18 cellular contexts compared by ENCODE assay signal in genomic region chr11:33135216-33135615, GRCh38. TPM values are rescaled to one million over a fixed set of nuclear protein-coding genes. Genes with fewer than 3 reads are reported as not detected.
DNase-seq lines count a peak whose midpoint lies in the region; ATAC-seq and TF ChIP-seq lines count a peak whose summit lies in the region.
"Had no signal": no experiment of that assay in that cellular context is flagged by ENCODE, and none has a peak within 500 bp of the region (broad histone marks: within the 10 kb centered on the region; RNA-seq: fewer than 3 reads in every experiment).

No MANE protein-coding gene starts in this region.

- no peaks in the 10 kb centered on the region for H3K27me3 Mint-ChIP-seq in activated T-helper 17 cell treated with anti-CD3 and anti-CD28 coated beads, Interleukin-2, amount 50 U/mL, for 72 hours
- H3K27me3 Mint-ChIP-seq: naive thymus-derived CD8-positive, alpha-beta T cell had no signal

- H3K9me3 ChIP-seq in skeletal muscle satellite cell (replicated peaks; ENCODE audit: low read length): no peaks in the 10 kb centered on the region
- H3K9me3 ChIP-seq: testis had no signal

- no peak for ATAC-seq in activated T-helper 17 cell treated with anti-CD3 and anti-CD28 coated beads, Interleukin-2, amount 50 U/mL, for 72 hours (replicated peaks)
- ATAC-seq in HG02885 (IDR thresholded peaks at IDR 0.05; ENCODE audit: poor library complexity, unreplicated experiment): no peak
- no peak for ATAC-seq in HG03520 (IDR thresholded peaks at IDR 0.05; ENCODE audit: unreplicated experiment)
- no peak for ATAC-seq in HG03378 (IDR thresholded peaks at IDR 0.05; ENCODE audit: unreplicated experiment)
- ATAC-seq: activated CD8-positive, alpha-beta T cell treated with anti-CD3 and anti-CD28 coated beads, Interleukin-2, amount 10 ng/mL, durations not matched to agents 7 days and 5 days; foreskin keratinocyte; naive thymus-derived CD8-positive, alpha-beta T cell; Panc1 had no signal

- H3K4me1 Mint-ChIP-seq in activated T-helper 17 cell treated with anti-CD3 and anti-CD28 coated beads, Interleukin-2, amount 50 U/mL, for 72 hours: no peaks in the 10 kb centered on the region

- no peak overlapping the region for H3K4me3 Mint-ChIP-seq in activated T-helper 17 cell treated with anti-CD3 and anti-CD28 coated beads, Interleukin-2, amount 50 U/mL, for 72 hours
- H3K4me3 Mint-ChIP-seq: activated CD8-positive, alpha-beta T cell treated with anti-CD3 and anti-CD28 coated beads, Interleukin-2, amount 10 ng/mL, durations not matched to agents 7 days and 5 days; naive thymus-derived CD8-positive, alpha-beta T cell had no signal

- H3K36me3 ChIP-seq in skeletal muscle satellite cell (ENCODE audit: insufficient read depth, low read length): peaks cover 36% of the 10 kb centered on the region

- TF ChIP-seq CTCF in fibroblast of villous mesenchyme (IDR thresholded peaks at IDR 0.05; ENCODE audit: insufficient read depth, low read depth, low read length): no peak

- peak overlapping the region; percentile 26 for H3K4me2 ChIP-seq in skeletal muscle satellite cell (ENCODE audit: low read length)

- DNase-seq in GM04504 (ENCODE audit: low read depth) (peak; percentile 64), fibroblast of villous mesenchyme (ENCODE audit: low read depth) (peak; percentile 88)
- DNase-seq: activated CD8-positive, alpha-beta T cell treated with anti-CD3 and anti-CD28 coated beads, Interleukin-2, amount 10 ng/mL, durations not matched to agents 7 days and 5 days; foreskin keratinocyte; H7; kidney glomerular epithelial cell; naive thymus-derived CD8-positive, alpha-beta T cell; NCI-H1105 treated with DMSO at 0.1 percent for 48 hours; NCI-H524; T-helper 9 cell; testis had no signal

- H3K27ac Mint-ChIP-seq in activated T-helper 17 cell treated with anti-CD3 and anti-CD28 coated beads, Interleukin-2, amount 50 U/mL, for 72 hours: peak overlapping the region; percentile 15
- H3K27ac Mint-ChIP-seq: activated CD8-positive, alpha-beta T cell treated with anti-CD3 and anti-CD28 coated beads, Interleukin-2, amount 10 ng/mL, durations not matched to agents 7 days and 5 days had no signal

- no peaks in the 10 kb centered on the region for H3K9me3 Mint-ChIP-seq in activated T-helper 17 cell treated with anti-CD3 and anti-CD28 coated beads, Interleukin-2, amount 50 U/mL, for 72 hours
- H3K9me3 Mint-ChIP-seq: naive thymus-derived CD8-positive, alpha-beta T cell had no signal

- H3K9ac ChIP-seq in skeletal muscle satellite cell (ENCODE audit: low read depth, low read length): no peak overlapping the region

- peaks cover 44% of the 10 kb centered on the region for H3K36me3 Mint-ChIP-seq in activated T-helper 17 cell treated with anti-CD3 and anti-CD28 coated beads, Interleukin-2, amount 50 U/mL, for 72 hours (ENCODE audit: low read depth)

- peaks cover 21% of the 10 kb centered on the region for H3K4me1 ChIP-seq in skeletal muscle satellite cell (ENCODE audit: control insufficient read depth, insufficient read depth, low read length)
- H3K4me1 ChIP-seq: foreskin keratinocyte, testis had no signal

- H3K4me3 ChIP-seq in fibroblast of villous mesenchyme (ENCODE audit: low read depth, low read length): no peak overlapping the region
- no peak overlapping the region for H3K4me3 ChIP-seq in skeletal muscle satellite cell (ENCODE audit: low read length)
- H3K4me3 ChIP-seq: skin epidermis, testis had no signal

- no peaks in the 10 kb centered on the region for H3K27me3 ChIP-seq in skeletal muscle satellite cell (ENCODE audit: control insufficient read depth, insufficient read depth, low read length)
- H3K27me3 ChIP-seq: foreskin keratinocyte, testis had no signal

RNA-seq across cellular contexts. Expression of gene CSTF3, which starts 26.1 kb away (rescaled TPM):
- total RNA-seq in activated T-helper 17 cell treated with anti-CD3 and anti-CD28 coated beads, Interleukin-2, amount 50 U/mL, for 72 hours: 10 to 100 TPM; 20.6 to 28.4 TPM
- 16.4 and 31.5 TPM in 2 replicates for total RNA-seq in fibroblast of villous mesenchyme
- total RNA-seq in skeletal muscle satellite cell (2012; rRNA removed): 25.1 and 32.2 TPM in 2 replicates
